Comparison of ENCODE assay signal across 1 cellular context in genomic region chr20:38221041-38221589, GRCh38.
TF ChIP-seq lines count a peak whose summit lies in the region.

No MANE protein-coding gene starts in this region.

TF ChIP-seq in HepG2, 621 proteins besides CTCF, POLR2A, EP300 and RAD21 (continued from another document and continues in another):
- TF ChIP-seq, protein P1, sequence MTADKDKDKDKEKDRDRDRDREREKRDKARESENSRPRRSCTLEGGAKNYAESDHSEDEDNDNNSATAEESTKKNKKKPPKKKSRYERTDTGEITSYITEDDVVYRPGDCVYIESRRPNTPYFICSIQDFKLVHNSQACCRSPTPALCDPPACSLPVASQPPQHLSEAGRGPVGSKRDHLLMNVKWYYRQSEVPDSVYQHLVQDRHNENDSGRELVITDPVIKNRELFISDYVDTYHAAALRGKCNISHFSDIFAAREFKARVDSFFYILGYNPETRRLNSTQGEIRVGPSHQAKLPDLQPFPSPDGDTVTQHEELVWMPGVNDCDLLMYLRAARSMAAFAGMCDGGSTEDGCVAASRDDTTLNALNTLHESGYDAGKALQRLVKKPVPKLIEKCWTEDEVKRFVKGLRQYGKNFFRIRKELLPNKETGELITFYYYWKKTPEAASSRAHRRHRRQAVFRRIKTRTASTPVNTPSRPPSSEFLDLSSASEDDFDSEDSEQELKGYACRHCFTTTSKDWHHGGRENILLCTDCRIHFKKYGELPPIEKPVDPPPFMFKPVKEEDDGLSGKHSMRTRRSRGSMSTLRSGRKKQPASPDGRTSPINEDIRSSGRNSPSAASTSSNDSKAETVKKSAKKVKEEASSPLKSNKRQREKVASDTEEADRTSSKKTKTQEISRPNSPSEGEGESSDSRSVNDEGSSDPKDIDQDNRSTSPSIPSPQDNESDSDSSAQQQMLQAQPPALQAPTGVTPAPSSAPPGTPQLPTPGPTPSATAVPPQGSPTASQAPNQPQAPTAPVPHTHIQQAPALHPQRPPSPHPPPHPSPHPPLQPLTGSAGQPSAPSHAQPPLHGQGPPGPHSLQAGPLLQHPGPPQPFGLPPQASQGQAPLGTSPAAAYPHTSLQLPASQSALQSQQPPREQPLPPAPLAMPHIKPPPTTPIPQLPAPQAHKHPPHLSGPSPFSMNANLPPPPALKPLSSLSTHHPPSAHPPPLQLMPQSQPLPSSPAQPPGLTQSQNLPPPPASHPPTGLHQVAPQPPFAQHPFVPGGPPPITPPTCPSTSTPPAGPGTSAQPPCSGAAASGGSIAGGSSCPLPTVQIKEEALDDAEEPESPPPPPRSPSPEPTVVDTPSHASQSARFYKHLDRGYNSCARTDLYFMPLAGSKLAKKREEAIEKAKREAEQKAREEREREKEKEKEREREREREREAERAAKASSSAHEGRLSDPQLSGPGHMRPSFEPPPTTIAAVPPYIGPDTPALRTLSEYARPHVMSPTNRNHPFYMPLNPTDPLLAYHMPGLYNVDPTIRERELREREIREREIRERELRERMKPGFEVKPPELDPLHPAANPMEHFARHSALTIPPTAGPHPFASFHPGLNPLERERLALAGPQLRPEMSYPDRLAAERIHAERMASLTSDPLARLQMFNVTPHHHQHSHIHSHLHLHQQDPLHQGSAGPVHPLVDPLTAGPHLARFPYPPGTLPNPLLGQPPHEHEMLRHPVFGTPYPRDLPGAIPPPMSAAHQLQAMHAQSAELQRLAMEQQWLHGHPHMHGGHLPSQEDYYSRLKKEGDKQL (CRISPR knock-in tag; IDR thresholded peaks at IDR 0.05; ENCODE audit: low read depth) = no peak
- TF ChIP-seq ZNF775 (CRISPR knock-in tag; IDR thresholded peaks at IDR 0.05; ENCODE audit: borderline replicate concordance) (no peak), MATR3 (CRISPR knock-in tag; IDR thresholded peaks at IDR 0.05) (no peak), ZNF331 (CRISPR knock-in tag; IDR thresholded peaks at IDR 0.05) (0 out of 2 replicates have a peak, but pooled peaks have one; percentile 47), ZKSCAN1 (IDR thresholded peaks at IDR 0.05; ENCODE audit: low read length) (no peak), NFE2L2 (IDR thresholded peaks at IDR 0.05; ENCODE audit: low read length) (no peak), PHF5A (CRISPR knock-in tag; IDR thresholded peaks at IDR 0.05; ENCODE audit: low read depth, unreplicated experiment) (no peak), ZMYM2 (CRISPR knock-in tag; IDR thresholded peaks at IDR 0.05) (0 out of 2 replicates have a peak, but pooled peaks have one; percentile 25), GPN1 (CRISPR knock-in tag; IDR thresholded peaks at IDR 0.05; ENCODE audit: borderline replicate concordance) (no peak), ZSCAN21 (CRISPR knock-in tag; IDR thresholded peaks at IDR 0.05; ENCODE audit: borderline replicate concordance) (peak; percentile 56; the same call in 1 of the 2 replicates), SSRP1 (CRISPR knock-in tag; IDR thresholded peaks at IDR 0.05) (no peak), ZNF282 (IDR thresholded peaks at IDR 0.05; ENCODE audit: partially characterized antibody) (no peak), NR2F2 (IDR thresholded peaks at IDR 0.05; ENCODE audit: borderline replicate concordance, low read depth) (no peak; the same call in 1 of the 2 replicates), ZNF441 (CRISPR knock-in tag; IDR thresholded peaks at IDR 0.05; ENCODE audit: borderline replicate concordance) (no peak), ZNF552 (CRISPR knock-in tag; IDR thresholded peaks at IDR 0.05; ENCODE audit: borderline replicate concordance) (no peak), EHMT2 (IDR thresholded peaks at IDR 0.05; ENCODE audit: borderline replicate concordance, low read depth, low read length) (no peak), TEF (CRISPR knock-in tag; IDR thresholded peaks at IDR 0.05) (no peak), XBP1 (CRISPR knock-in tag; IDR thresholded peaks at IDR 0.05) (no peak), ZNF576 (CRISPR knock-in tag; IDR thresholded peaks at IDR 0.05) (no peak), MZF1 (CRISPR knock-in tag; IDR thresholded peaks at IDR 0.05; ENCODE audit: borderline replicate concordance) (no peak), DDIT3 (CRISPR knock-in tag; IDR thresholded peaks at IDR 0.05) (no peak), ETS1 (CRISPR knock-in tag; IDR thresholded peaks at IDR 0.05) (no peak), KLF13 (CRISPR knock-in tag; IDR thresholded peaks at IDR 0.05) (no peak), ZNF563 (CRISPR knock-in tag; IDR thresholded peaks at IDR 0.05) (peak; percentile 73; the same call in 1 of the 2 replicates), NR0B2 (CRISPR knock-in tag; IDR thresholded peaks at IDR 0.05) (no peak), TEAD2 (CRISPR knock-in tag; IDR thresholded peaks at IDR 0.05) (no peak), HHEX (CRISPR knock-in tag; IDR thresholded peaks at IDR 0.05) (no peak), NFRKB (IDR thresholded peaks at IDR 0.05) (no peak), PTBP1 (IDR thresholded peaks at IDR 0.05; ENCODE audit: low read depth, low read length, poor library complexity, severe bottlenecking) (peak; percentile 78), ZFY (CRISPR knock-in tag; IDR thresholded peaks at IDR 0.05) (no peak), ZNF530 (CRISPR knock-in tag; IDR thresholded peaks at IDR 0.05; ENCODE audit: low read depth) (no peak), AGO1 (IDR thresholded peaks at IDR 0.05; ENCODE audit: low read depth, low read length, poor library complexity, severe bottlenecking) (no peak), MLX (CRISPR knock-in tag; IDR thresholded peaks at IDR 0.05) (no peak), ZNF33A (CRISPR knock-in tag; IDR thresholded peaks at IDR 0.05; ENCODE audit: borderline replicate concordance) (no peak), DZIP1 (CRISPR knock-in tag; IDR thresholded peaks at IDR 0.05) (no peak)
- TF ChIP-seq, protein P2, sequence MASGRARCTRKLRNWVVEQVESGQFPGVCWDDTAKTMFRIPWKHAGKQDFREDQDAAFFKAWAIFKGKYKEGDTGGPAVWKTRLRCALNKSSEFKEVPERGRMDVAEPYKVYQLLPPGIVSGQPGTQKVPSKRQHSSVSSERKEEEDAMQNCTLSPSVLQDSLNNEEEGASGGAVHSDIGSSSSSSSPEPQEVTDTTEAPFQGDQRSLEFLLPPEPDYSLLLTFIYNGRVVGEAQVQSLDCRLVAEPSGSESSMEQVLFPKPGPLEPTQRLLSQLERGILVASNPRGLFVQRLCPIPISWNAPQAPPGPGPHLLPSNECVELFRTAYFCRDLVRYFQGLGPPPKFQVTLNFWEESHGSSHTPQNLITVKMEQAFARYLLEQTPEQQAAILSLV (CRISPR knock-in tag; IDR thresholded peaks at IDR 0.05; ENCODE audit: borderline replicate concordance) = peak; percentile 52; the same call in 1 of the 2 replicates
- TF ChIP-seq, protein P3, sequence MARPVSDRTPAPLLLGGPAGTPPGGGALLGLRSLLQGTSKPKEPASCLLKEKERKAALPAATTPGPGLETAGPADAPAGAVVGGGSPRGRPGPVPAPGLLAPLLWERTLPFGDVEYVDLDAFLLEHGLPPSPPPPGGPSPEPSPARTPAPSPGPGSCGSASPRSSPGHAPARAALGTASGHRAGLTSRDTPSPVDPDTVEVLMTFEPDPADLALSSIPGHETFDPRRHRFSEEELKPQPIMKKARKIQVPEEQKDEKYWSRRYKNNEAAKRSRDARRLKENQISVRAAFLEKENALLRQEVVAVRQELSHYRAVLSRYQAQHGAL (CRISPR knock-in tag; IDR thresholded peaks at IDR 0.05; ENCODE audit: not compliant biosample characterization) = no peak
- TF ChIP-seq, protein P4, sequence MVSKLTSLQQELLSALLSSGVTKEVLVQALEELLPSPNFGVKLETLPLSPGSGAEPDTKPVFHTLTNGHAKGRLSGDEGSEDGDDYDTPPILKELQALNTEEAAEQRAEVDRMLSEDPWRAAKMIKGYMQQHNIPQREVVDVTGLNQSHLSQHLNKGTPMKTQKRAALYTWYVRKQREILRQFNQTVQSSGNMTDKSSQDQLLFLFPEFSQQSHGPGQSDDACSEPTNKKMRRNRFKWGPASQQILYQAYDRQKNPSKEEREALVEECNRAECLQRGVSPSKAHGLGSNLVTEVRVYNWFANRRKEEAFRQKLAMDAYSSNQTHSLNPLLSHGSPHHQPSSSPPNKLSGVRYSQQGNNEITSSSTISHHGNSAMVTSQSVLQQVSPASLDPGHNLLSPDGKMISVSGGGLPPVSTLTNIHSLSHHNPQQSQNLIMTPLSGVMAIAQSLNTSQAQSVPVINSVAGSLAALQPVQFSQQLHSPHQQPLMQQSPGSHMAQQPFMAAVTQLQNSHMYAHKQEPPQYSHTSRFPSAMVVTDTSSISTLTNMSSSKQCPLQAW (CRISPR knock-in tag; IDR thresholded peaks at IDR 0.05) = peak; percentile 86
- TF ChIP-seq, protein P5, sequence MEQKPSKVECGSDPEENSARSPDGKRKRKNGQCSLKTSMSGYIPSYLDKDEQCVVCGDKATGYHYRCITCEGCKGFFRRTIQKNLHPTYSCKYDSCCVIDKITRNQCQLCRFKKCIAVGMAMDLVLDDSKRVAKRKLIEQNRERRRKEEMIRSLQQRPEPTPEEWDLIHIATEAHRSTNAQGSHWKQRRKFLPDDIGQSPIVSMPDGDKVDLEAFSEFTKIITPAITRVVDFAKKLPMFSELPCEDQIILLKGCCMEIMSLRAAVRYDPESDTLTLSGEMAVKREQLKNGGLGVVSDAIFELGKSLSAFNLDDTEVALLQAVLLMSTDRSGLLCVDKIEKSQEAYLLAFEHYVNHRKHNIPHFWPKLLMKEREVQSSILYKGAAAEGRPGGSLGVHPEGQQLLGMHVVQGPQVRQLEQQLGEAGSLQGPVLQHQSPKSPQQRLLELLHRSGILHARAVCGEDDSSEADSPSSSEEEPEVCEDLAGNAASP (CRISPR knock-in tag; IDR thresholded peaks at IDR 0.05; ENCODE audit: borderline replicate concordance) = peak; percentile 56; the same call in 1 of the 2 replicates
- TF ChIP-seq, protein P6, sequence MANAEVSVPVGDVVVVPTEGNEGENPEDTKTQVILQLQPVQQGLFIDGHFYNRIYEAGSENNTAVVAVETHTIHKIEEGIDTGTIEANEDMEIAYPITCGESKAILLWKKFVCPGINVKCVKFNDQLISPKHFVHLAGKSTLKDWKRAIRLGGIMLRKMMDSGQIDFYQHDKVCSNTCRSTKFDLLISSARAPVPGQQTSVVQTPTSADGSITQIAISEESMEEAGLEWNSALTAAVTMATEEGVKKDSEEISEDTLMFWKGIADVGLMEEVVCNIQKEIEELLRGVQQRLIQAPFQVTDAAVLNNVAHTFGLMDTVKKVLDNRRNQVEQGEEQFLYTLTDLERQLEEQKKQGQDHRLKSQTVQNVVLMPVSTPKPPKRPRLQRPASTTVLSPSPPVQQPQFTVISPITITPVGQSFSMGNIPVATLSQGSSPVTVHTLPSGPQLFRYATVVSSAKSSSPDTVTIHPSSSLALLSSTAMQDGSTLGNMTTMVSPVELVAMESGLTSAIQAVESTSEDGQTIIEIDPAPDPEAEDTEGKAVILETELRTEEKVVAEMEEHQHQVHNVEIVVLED (CRISPR knock-in tag; IDR thresholded peaks at IDR 0.05; ENCODE audit: borderline replicate concordance) = no peak; the same call in 1 of the 2 replicates
